14 cellular contexts compared by ENCODE assay signal in genomic region chr12:60335765-60336164, GRCh38.
DNase-seq lines count a peak whose midpoint lies in the region; ATAC-seq and TF ChIP-seq lines count a peak whose summit lies in the region.
"Had no signal": no experiment of that assay in that cellular context is flagged by ENCODE, and none has a peak within 500 bp of the region (broad histone marks: within the 10 kb centered on the region; RNA-seq: fewer than 3 reads in every experiment).

No MANE protein-coding gene starts in this region.

- no peaks in the 10 kb centered on the region for H3K27me3 Mint-ChIP-seq in Calu3 (ENCODE audit: unreplicated experiment)

- H3K27ac Mint-ChIP-seq in Calu3 (ENCODE audit: unreplicated experiment): peak overlapping the region; percentile 50

- H3K9me3 ChIP-seq in left lung (no peaks in the 10 kb centered on the region), HAP-1 (no peaks in the 10 kb centered on the region)
- H3K9me3 ChIP-seq: suprapubic skin had no signal

- no peaks in the 10 kb centered on the region for H3K36me3 Mint-ChIP-seq in Calu3 (ENCODE audit: insufficient read depth, unreplicated experiment)

- H3K4me1 Mint-ChIP-seq in Calu3 (ENCODE audit: low read depth, unreplicated experiment): peaks cover 26% of the 10 kb centered on the region

- no peaks in the 10 kb centered on the region for H3K4me1 ChIP-seq in left lung
- H3K4me1 ChIP-seq in HAP-1: no peaks in the 10 kb centered on the region
- H3K4me1 ChIP-seq: suprapubic skin had no signal

- H3K9me3 Mint-ChIP-seq in Calu3 (ENCODE audit: low read depth, unreplicated experiment): peaks cover 2% of the 10 kb centered on the region

- DNase-seq in Calu3 (peak; percentile 4), LHCN-M2 (ENCODE audit: low read depth) (peak; percentile 35), cardiac fibroblast (ENCODE audit: low read depth in 2 of 2) (peak; percentile 37 to 58), left lung (no peak), left ventricle myocardium superior (no peak), HAP-1 (ENCODE audit: low spot score in 2 of 2) (no peak), islet precursor cell (no peak)
- DNase-seq: activated T-cell treated with anti-CD3 and anti-CD28 coated beads, Interleukin-2, amount 50 U/mL, for 4 hours; anterior cingulate cortex; COR-L47; NCI-H1105 treated with DMSO at 0.1 percent for 48 hours had no signal

- in situ Hi-C loops in HAP-1 (cut with MboI; ENCODE audit: low sequenced_read_pairs): no loop called here

- H3K4me3 ChIP-seq in cardiac fibroblast (replicated peaks in 1 of 2; ENCODE audit: low read depth in 2 of 2, low read length in 2 of 2) (no peak overlapping the region), left lung (no peak overlapping the region), HAP-1 (no peak overlapping the region)
- H3K4me3 ChIP-seq: suprapubic skin had no signal

- no TSS peak for BruUV-seq in Calu3 (replicated peaks; lab: Mats Ljungman, UMichigan)

- intact Hi-C loops in Calu3 (cut with micrococcal nuclease; ENCODE audit: unreplicated experiment) (loop anchor here (10.0 kb wide), 1 partner anchor 391 kb away; no protein-coding TSS in a partner anchor), left lung (cut with DNase I) (no loop called here), left ventricle myocardium superior (cut with micrococcal nuclease) (no loop called here)

- no peak overlapping the region for H3K4me3 Mint-ChIP-seq in Calu3 (ENCODE audit: low read depth, unreplicated experiment)
- H3K4me3 Mint-ChIP-seq: activated T-cell treated with anti-CD3 and anti-CD28 coated beads, Interleukin-2, amount 50 U/mL, for 4 hours had no signal

- H3K27me3 ChIP-seq in left lung (no peaks in the 10 kb centered on the region), HAP-1 (ENCODE audit: low read depth) (no peaks in the 10 kb centered on the region)
- H3K27me3 ChIP-seq: suprapubic skin had no signal

- no peak overlapping the region for H3K27ac ChIP-seq in left lung
- H3K27ac ChIP-seq: suprapubic skin had no signal

- ATAC-seq in left lung (peak; percentile 47), left ventricle myocardium superior (no peak), HG02623 (IDR thresholded peaks at IDR 0.05; ENCODE audit: unreplicated experiment) (no peak)
- ATAC-seq: activated CD4-positive, CD25-positive, alpha-beta regulatory T cell treated with anti-CD3 and anti-CD28 coated beads, Interleukin-2, amount 50 U/mL, for 24 hours; activated T-cell treated with anti-CD3 and anti-CD28 coated beads, Interleukin-2, amount 50 U/mL, for 4 hours had no signal

- CTCF ChIA-PET in Calu3 (lab: Charles Lee): no interaction called here

- no peak for TF ChIP-seq CTCF in Calu3 (IDR thresholded peaks at IDR 0.05; ENCODE audit: unreplicated experiment)
- no peak for TF ChIP-seq CTCF in cardiac fibroblast (IDR thresholded peaks at IDR 0.05; ENCODE audit: low read depth, low read length)
- TF ChIP-seq CTCF in left lung (IDR thresholded peaks at IDR 0.05): no peak

- H3K36me3 ChIP-seq in left lung (no peaks in the 10 kb centered on the region), HAP-1 (replicated peaks) (no peaks in the 10 kb centered on the region)
- H3K36me3 ChIP-seq: suprapubic skin had no signal

Comparison
In these comparisons a context has a peak if more than half of its experiments do, and no peak if none do; other contexts are left out.
1. DNase-seq: peak in Calu3 (single experiment), LHCN-M2 (single experiment) and cardiac fibroblast (2 of 2); none in left lung (0 of 2), left ventricle myocardium superior (single experiment), HAP-1 (0 of 2) and islet precursor cell (single experiment).